ENCODE assay signal across 9 cellular contexts in genomic region chr10:99234067-99234738, GRCh38. TPM values are rescaled to one million over a fixed set of nuclear protein-coding genes. Genes with fewer than 3 reads are reported as not detected.
A peak's percentile ranks its signal among the peaks of the same experiment; 100 is the strongest.
DNase-seq lines count a peak whose midpoint lies in the region; ATAC-seq and TF ChIP-seq lines count a peak whose summit lies in the region.
"Had no signal": no experiment of that assay in that cellular context is flagged by ENCODE, and none has a peak within 500 bp of the region (broad histone marks: within the 10 kb centered on the region; RNA-seq: fewer than 3 reads in every experiment).

No MANE protein-coding gene starts in this region.

- no peak overlapping the region for H3K9ac ChIP-seq in endodermal cell (ENCODE audit: extremely low read depth, low read length, poor library complexity, severe bottlenecking)
- H3K9ac ChIP-seq in mucosa of rectum (ENCODE audit: low read depth in 1 of 2, low read length in 2 of 2), result peak overlapping the region; percentile 37 to 42

- H3K4me1 ChIP-seq in endodermal cell (ENCODE audit: control insufficient read depth, insufficient read depth, low read length) (peaks cover 5% of the 10 kb centered on the region), mucosa of rectum (ENCODE audit: control insufficient read depth in 2 of 2, insufficient read depth in 2 of 2, low read length in 2 of 2) (peaks cover 0 to 3% of the 10 kb centered on the region in 2 donors), testis (peaks cover 9% of the 10 kb centered on the region)

- H3K27me3 ChIP-seq in AG04450 (ENCODE audit: control insufficient read depth, insufficient read depth, low read length) (peaks cover 67% of the 10 kb centered on the region), endodermal cell (ENCODE audit: control insufficient read depth, insufficient read depth, low read length, poor library complexity, severe bottlenecking) (peaks cover 100% of the 10 kb centered on the region), mucosa of rectum (ENCODE audit: control insufficient read depth in 2 of 2, insufficient read depth in 2 of 2, low read length in 2 of 2) (peaks cover 41 to 48% of the 10 kb centered on the region in 2 donors), testis (peaks cover 4% of the 10 kb centered on the region)

- H3K4me3 ChIP-seq in AG04450 (ENCODE audit: low read depth, low read length) (peak overlapping the region; percentile 56), endodermal cell (ENCODE audit: low read length) (peak overlapping the region; percentile 83), mucosa of rectum (ENCODE audit: low read length in 2 of 2) (peak overlapping the region; percentile 43 to 59), testis (peak overlapping the region; percentile 33 to 50)

- TF ChIP-seq CTCF in AG04450 (IDR thresholded peaks at IDR 0.05; ENCODE audit: low read depth, low read length) (no peak), endodermal cell (conservative IDR thresholded peaks at IDR 0.05) (no peak), testis (IDR thresholded peaks at IDR 0.05) (no peak)

- H3K27ac Mint-ChIP-seq in T-helper 17 cell, result no peak overlapping the region
- no peak overlapping the region for H3K27ac Mint-ChIP-seq in endodermal cell

- H3K4me3 Mint-ChIP-seq in T-helper 17 cell (peak overlapping the region; percentile 81), endodermal cell (peak overlapping the region; percentile 62)

- CTCF ChIA-PET in AG04450 (lab: Charles Lee), result interaction anchor here (1.2 to 1.4 kb wide), 2 partner anchors 12 to 767 kb away, joined by 5 to 8 read pairs; no protein-coding TSS in a partner anchor

- H3K9me3 Mint-ChIP-seq in endodermal cell, result no peaks in the 10 kb centered on the region

- H3K36me3 Mint-ChIP-seq in T-helper 17 cell (ENCODE audit: low read depth), result no peaks in the 10 kb centered on the region
- H3K36me3 Mint-ChIP-seq in endodermal cell (ENCODE audit: low read depth), result no peaks in the 10 kb centered on the region

- DNase-seq in AG04450 (ENCODE audit: low read depth, low spot score) (no peak), T-helper 17 cell (no peak), endodermal cell (peak; percentile 84), testis (peak; percentile 70), NCI-H2171 treated with DMSO at 0.1 percent for 48 hours (lab: John Stamatoyannopoulos, UW) (no peak)

- WGBS in endodermal cell (ENCODE audit: insufficient coverage in 1 of 2, insufficient read length in 1 of 2), 2 experiments, result 0 to 1% methylated on average over 33 to 45 of the region's 45 CpGs
- 1 to 3% methylated on average over 43 to 45 of the region's 45 CpGs for WGBS in testis, 2 donors

- POLR2A ChIA-PET in AG04450 (lab: Yijun Ruan, JAX), result no interaction called here

- ATAC-seq in GM18867 (IDR thresholded peaks at IDR 0.05; ENCODE audit: unreplicated experiment), result peak; percentile 99
- peak; percentile 92 for ATAC-seq in HG03064 (IDR thresholded peaks at IDR 0.05; ENCODE audit: low read depth, unreplicated experiment)
- ATAC-seq in T-helper 17 cell, result peak; percentile 57

- peaks cover 4% of the 10 kb centered on the region; the same call in 1 of the 2 replicates for H3K9me3 ChIP-seq in AG04450 (ENCODE audit: control insufficient read depth, insufficient read depth, low read length)
- H3K9me3 ChIP-seq in T-helper 17 cell (ENCODE audit: control insufficient read depth, low read length, poor library complexity, severe bottlenecking), result no peaks in the 10 kb centered on the region
- no peaks in the 10 kb centered on the region for H3K9me3 ChIP-seq in endodermal cell (ENCODE audit: control insufficient read depth, low read length)
- no peaks in the 10 kb centered on the region for H3K9me3 ChIP-seq in mucosa of rectum (ENCODE audit: control insufficient read depth in 2 of 2, low read length in 2 of 2)
- H3K9me3 ChIP-seq in testis, result no peaks in the 10 kb centered on the region

- intact Hi-C loops in testis (cut with DNase I; ENCODE audit: low total_unique reads), result no loop called here

- TF ChIP-seq POLR2A in testis (IDR thresholded peaks at IDR 0.05), result no peak

- H3K27me3 Mint-ChIP-seq in T-helper 17 cell (peaks cover 90% of the 10 kb centered on the region), endodermal cell (ENCODE audit: insufficient read depth) (peaks cover 98% of the 10 kb centered on the region)

- H3K27ac ChIP-seq in AG04450 (ENCODE audit: low read depth, low read length), result no peak overlapping the region
- no peak overlapping the region for H3K27ac ChIP-seq in endodermal cell (ENCODE audit: low read depth, low read length)
- no peak overlapping the region for H3K27ac ChIP-seq in mucosa of rectum (ENCODE audit: low read depth in 2 of 2, low read length in 2 of 2)
- H3K27ac ChIP-seq in testis, result no peak overlapping the region

- H3K36me3 ChIP-seq in endodermal cell (ENCODE audit: control insufficient read depth, insufficient read depth, low read length) (no peaks in the 10 kb centered on the region), mucosa of rectum (ENCODE audit: control insufficient read depth in 2 of 2, insufficient read depth in 2 of 2, low read length in 2 of 2) (no peaks in the 10 kb centered on the region), testis (ENCODE audit: low read depth, missing control alignments) (no peaks in the 10 kb centered on the region)

- peaks cover 12% of the 10 kb centered on the region for H3K4me1 Mint-ChIP-seq in T-helper 17 cell
- peaks cover 42% of the 10 kb centered on the region for H3K4me1 Mint-ChIP-seq in endodermal cell

RNA-seq across cellular contexts. Expression of gene HPSE2, which starts 1.4 kb away (rescaled TPM):
- polyA plus RNA-seq in AG04450 (2011; rRNA removed), result not detected in 2 replicates
- not detected in 2 replicates for polyA minus RNA-seq in AG04450 (2011; rRNA and poly(A)+ RNA removed)
- total RNA-seq in T-helper 17 cell, result under 1 TPM in 1 of 2 donors, not detected in 1; 0.34 TPM
- under 1 TPM; 0.07 to 0.11 TPM for total RNA-seq in endodermal cell
- 0.21 TPM for polyA plus RNA-seq in endodermal cell (2013, experiment 1 of 2)
- not detected for polyA plus RNA-seq in endodermal cell (2013, experiment 2 of 2)
- total RNA-seq in testis, result 1 to 10 TPM; 1.7 to 2.5 TPM
- 4.1 TPM for polyA plus RNA-seq in testis (ENCODE audit: insufficient read depth, low read depth, low replicate concordance)
- total RNA-seq: myocyte had no signal

Comparison
In these comparisons a context has a peak if more than half of its experiments do, and no peak if none do; other contexts are left out.
1. DNase-seq: peak in endodermal cell (single experiment) and testis (single experiment); none in AG04450 (single experiment), T-helper 17 cell (0 of 3) and NCI-H2171 treated with DMSO at 0.1 percent for 48 hours (single experiment).
2. Peak in every context shown above with its lines, with median percentiles within 50 percentile points of each other: H3K4me3 ChIP-seq and ATAC-seq.